1 cellular context compared by ENCODE assay signal in the genomic region with DNA sequence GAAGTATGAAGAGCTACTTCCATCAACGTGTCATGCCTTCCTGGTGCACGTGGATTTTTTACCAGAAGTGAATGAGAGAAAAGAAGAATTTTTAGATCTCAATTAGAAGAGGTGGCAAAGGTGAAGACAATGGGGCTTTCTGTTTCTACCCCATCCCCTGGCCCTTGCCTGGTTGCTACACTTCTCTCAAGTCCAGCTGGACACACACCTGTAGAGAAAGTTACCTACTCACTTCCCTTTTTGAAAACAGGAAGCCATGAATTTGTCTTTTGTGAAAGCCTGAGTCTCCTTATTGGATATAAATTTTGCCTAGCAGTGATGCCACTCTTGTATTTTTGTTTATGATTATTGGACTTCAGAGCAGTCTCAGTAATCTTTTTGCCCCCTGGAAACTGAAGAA.
A peak's percentile ranks its signal among the peaks of the same experiment; 100 is the strongest.
TF ChIP-seq lines count a peak whose summit lies in the region.

No MANE protein-coding gene starts in this region.

TF ChIP-seq in GM12878, 131 proteins besides CTCF, POLR2A, EP300 and RAD21:
- TF ChIP-seq SPI1 (IDR thresholded peaks at IDR 0.05; ENCODE audit: borderline replicate concordance, insufficient read depth, low read depth, low read length) (peak; percentile 25; the same call in 1 of the 2 replicates), NFYA (IDR thresholded peaks at IDR 0.05; ENCODE audit: borderline replicate concordance, low read depth, low read length) (no peak)
